Comparison of ENCODE assay signal across 15 cellular contexts in the genomic region with DNA sequence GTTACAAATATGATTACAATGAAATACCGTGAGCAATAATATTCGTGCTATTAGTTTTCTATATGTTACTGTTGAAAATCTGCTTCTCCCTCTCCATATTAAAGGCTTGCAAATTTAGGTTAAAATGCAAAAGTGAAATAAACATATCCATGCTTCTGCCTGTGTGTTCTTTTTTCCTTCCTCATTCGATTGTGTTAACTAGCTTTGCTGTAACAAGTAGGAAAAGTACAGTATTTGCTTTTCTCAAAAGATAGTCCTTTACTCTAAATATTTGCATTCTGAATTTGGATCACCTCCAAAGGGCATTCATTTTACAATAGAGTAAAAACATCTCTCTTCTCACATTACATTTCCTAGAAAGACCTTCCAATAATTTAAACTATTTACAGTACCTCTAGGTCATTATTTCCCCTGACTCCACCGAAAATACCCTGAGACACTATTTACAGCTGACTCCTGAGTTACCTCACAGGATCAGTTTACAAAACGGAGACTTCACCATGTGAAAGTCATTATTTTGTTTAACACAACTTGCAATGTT.
"Had no signal": no experiment of that assay in that cellular context is flagged by ENCODE, and none has a peak within 500 bp of the region (broad histone marks: within the 10 kb centered on the region; RNA-seq: fewer than 3 reads in every experiment).

No MANE protein-coding gene starts in this region.

- H3K27me3 Mint-ChIP-seq: activated CD4-positive, alpha-beta memory T cell treated with anti-CD3 and anti-CD28 coated beads for 36 hours; activated CD4-positive, alpha-beta T cell treated with anti-CD3 and anti-CD28 coated beads for 36 hours; activated CD8-positive, alpha-beta memory T cell treated with anti-CD3 and anti-CD28 coated beads, Interleukin-2, amount 10 ng/mL, durations not matched to agents 7 days and 5 days; activated T-cell treated with anti-CD3 and anti-CD28 coated beads, Interleukin-2, amount 50 U/mL, for 24 hours; dendritic cell treated with granulocyte-macrophage colony-stimulating factor and Interleukin-4, amounts not matched to agents 40 ng/mL and 50 ng/mL, for 4 days; natural killer cell treated with Interleukin-12 subunit alpha and Interleukin-12 subunit beta and Interleukin-15 and Interleukin-18, amount 100 ng/mL, for 72 hours had no signal

- H3K27me3 ChIP-seq: foreskin keratinocyte, upper lobe of right lung had no signal

- H3K36me3 ChIP-seq: thoracic aorta, upper lobe of right lung had no signal

- H3K27ac Mint-ChIP-seq: activated CD4-positive, alpha-beta memory T cell treated with anti-CD3 and anti-CD28 coated beads for 36 hours; activated CD4-positive, alpha-beta T cell treated with anti-CD3 and anti-CD28 coated beads for 36 hours; activated CD8-positive, alpha-beta memory T cell treated with anti-CD3 and anti-CD28 coated beads, Interleukin-2, amount 10 ng/mL, durations not matched to agents 7 days and 5 days; activated T-cell treated with anti-CD3 and anti-CD28 coated beads, Interleukin-2, amount 50 U/mL, for 24 hours; dendritic cell treated with granulocyte-macrophage colony-stimulating factor and Interleukin-4, amounts not matched to agents 40 ng/mL and 50 ng/mL, for 4 days; natural killer cell treated with Interleukin-12 subunit alpha and Interleukin-12 subunit beta and Interleukin-15 and Interleukin-18, amount 100 ng/mL, for 72 hours; stimulated activated effector memory CD8-positive, alpha-beta T cell treated with anti-CD3 and anti-CD28 coated beads, Interleukin-12 subunit alpha, Interleukin-12 subunit beta, amount 100 ng/mL, for 72 hours had no signal

- DNase-seq: activated CD4-positive, alpha-beta memory T cell treated with anti-CD3 and anti-CD28 coated beads for 36 hours; activated CD4-positive, alpha-beta T cell treated with anti-CD3 and anti-CD28 coated beads for 36 hours; activated CD8-positive, alpha-beta memory T cell treated with anti-CD3 and anti-CD28 coated beads, Interleukin-2, amount 10 ng/mL, durations not matched to agents 7 days and 5 days; activated effector memory CD4-positive, alpha-beta T cell treated with Interleukin-2 at 50 U/mL for 16 hours; activated naive CD4-positive, alpha-beta T cell treated with anti-CD3 and anti-CD28 coated beads, Interleukin-2, amount 50 U/mL, for 16 hours; activated T-cell treated with anti-CD3 and anti-CD28 coated beads, Interleukin-2, amount 50 U/mL, for 24 hours; effector memory CD4-positive, alpha-beta T cell; foreskin keratinocyte; mesenchymal stem cell; upper lobe of right lung had no signal

- H3K27ac ChIP-seq: foreskin keratinocyte, thoracic aorta, upper lobe of right lung, VCaP had no signal

- H3K4me1 ChIP-seq: foreskin keratinocyte, upper lobe of right lung had no signal

- H3K4me1 Mint-ChIP-seq: activated CD4-positive, alpha-beta T cell treated with anti-CD3 and anti-CD28 coated beads for 36 hours; activated CD8-positive, alpha-beta memory T cell treated with anti-CD3 and anti-CD28 coated beads, Interleukin-2, amount 10 ng/mL, durations not matched to agents 7 days and 5 days; stimulated activated effector memory CD8-positive, alpha-beta T cell treated with anti-CD3 and anti-CD28 coated beads, Interleukin-12 subunit alpha, Interleukin-12 subunit beta, amount 100 ng/mL, for 72 hours had no signal

- H3K4me3 ChIP-seq: thoracic aorta, upper lobe of right lung had no signal

- H3K9me3 ChIP-seq: thoracic aorta, upper lobe of right lung had no signal

- H3K36me3 Mint-ChIP-seq: activated CD4-positive, alpha-beta memory T cell treated with anti-CD3 and anti-CD28 coated beads for 36 hours; activated CD8-positive, alpha-beta memory T cell treated with anti-CD3 and anti-CD28 coated beads, Interleukin-2, amount 10 ng/mL, durations not matched to agents 7 days and 5 days; natural killer cell treated with Interleukin-12 subunit alpha and Interleukin-12 subunit beta and Interleukin-15 and Interleukin-18, amount 100 ng/mL, for 72 hours; stimulated activated effector memory CD8-positive, alpha-beta T cell treated with anti-CD3 and anti-CD28 coated beads, Interleukin-12 subunit alpha, Interleukin-12 subunit beta, amount 100 ng/mL, for 72 hours had no signal

- H3K4me3 Mint-ChIP-seq: activated CD4-positive, alpha-beta memory T cell treated with anti-CD3 and anti-CD28 coated beads for 36 hours; activated CD4-positive, alpha-beta T cell treated with anti-CD3 and anti-CD28 coated beads for 36 hours; activated CD8-positive, alpha-beta memory T cell treated with anti-CD3 and anti-CD28 coated beads, Interleukin-2, amount 10 ng/mL, durations not matched to agents 7 days and 5 days; activated T-cell treated with anti-CD3 and anti-CD28 coated beads, Interleukin-2, amount 50 U/mL, for 24 hours; dendritic cell treated with granulocyte-macrophage colony-stimulating factor and Interleukin-4, amounts not matched to agents 40 ng/mL and 50 ng/mL, for 4 days; natural killer cell treated with Interleukin-12 subunit alpha and Interleukin-12 subunit beta and Interleukin-15 and Interleukin-18, amount 100 ng/mL, for 72 hours; stimulated activated effector memory CD8-positive, alpha-beta T cell treated with anti-CD3 and anti-CD28 coated beads, Interleukin-12 subunit alpha, Interleukin-12 subunit beta, amount 100 ng/mL, for 72 hours had no signal
